ENCODE assay signal across 9 cellular contexts in the genomic region with DNA sequence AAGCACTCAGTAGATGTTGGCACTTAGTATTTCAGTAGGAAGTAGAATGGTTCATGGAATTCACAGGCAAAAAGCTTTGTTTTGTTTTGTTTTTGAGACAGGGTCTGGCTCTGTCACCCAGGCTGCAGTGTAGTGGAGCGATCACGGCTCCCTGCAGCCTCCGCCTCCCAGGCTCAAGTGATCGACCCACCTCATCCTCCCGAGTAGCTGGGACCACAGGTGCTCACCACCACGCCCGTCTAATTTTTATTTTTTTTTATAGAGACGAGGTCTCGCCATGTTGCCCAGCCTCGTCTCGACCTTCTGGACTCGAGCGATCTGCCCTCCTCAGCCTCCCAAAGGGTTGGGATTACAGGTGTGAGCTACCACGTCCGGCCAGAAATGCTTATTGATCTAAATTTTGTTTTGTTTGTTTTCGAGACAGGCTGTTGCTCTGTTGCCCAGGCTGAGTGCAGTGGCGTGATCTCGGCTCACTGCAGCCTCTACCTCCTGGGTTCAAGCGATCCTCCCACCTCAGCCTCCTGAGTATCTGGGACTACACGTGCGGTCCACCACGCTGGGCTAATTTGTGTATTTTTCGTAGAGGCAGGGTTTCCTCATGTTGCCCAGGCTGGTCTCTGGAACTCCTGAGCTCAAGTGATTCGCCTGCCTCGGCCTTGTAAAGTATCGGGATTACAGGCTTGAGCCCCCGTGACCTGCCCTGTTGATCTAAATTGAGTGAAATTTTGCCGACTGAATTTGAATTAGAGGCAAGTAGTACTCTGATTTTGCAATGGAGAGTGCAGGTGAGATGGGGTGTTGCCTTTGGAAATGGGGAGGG. TPM values are rescaled to one million over a fixed set of nuclear protein-coding genes. Genes with fewer than 3 reads are reported as not detected.
DNase-seq lines count a peak whose midpoint lies in the region; ATAC-seq and TF ChIP-seq lines count a peak whose summit lies in the region.
"Had no signal": no experiment of that assay in that cellular context is flagged by ENCODE, and none has a peak within 500 bp of the region (broad histone marks: within the 10 kb centered on the region; RNA-seq: fewer than 3 reads in every experiment).

No MANE protein-coding gene starts in this region.

- H3F3A ChIP-seq in PC-3 (ENCODE audit: low read length, unreplicated experiment), result no peaks in the 10 kb centered on the region

- no peak for TF ChIP-seq EP300 in ovary (IDR thresholded peaks at IDR 0.05)

- TF ChIP-seq CTCF in Calu3 (IDR thresholded peaks at IDR 0.05; ENCODE audit: unreplicated experiment) (no peak), PC-3 (conservative IDR thresholded peaks at IDR 0.05; ENCODE audit: low read depth, low read length) (no peak), epithelial cell of esophagus (IDR thresholded peaks at IDR 0.05; ENCODE audit: insufficient read depth, low read depth, low read length, missing control alignments) (no peak), ovary (IDR thresholded peaks at IDR 0.05) (no peak)

- H3K9ac ChIP-seq in PC-3 (ENCODE audit: low read length), result peak overlapping the region; percentile 89

- H3K79me2 ChIP-seq in PC-3 (ENCODE audit: low read length), result peaks cover 65% of the 10 kb centered on the region

- DNase-seq in Calu3 (no peak), PC-3 (no peak), epithelial cell of esophagus (ENCODE audit: low read depth) (no peak), ovary (no peak), islet precursor cell (no peak)
- DNase-seq: effector CD8-positive, alpha-beta T cell had no signal

- CTCF ChIA-PET in Calu3 (lab: Charles Lee), result interaction anchor here (0.7 to 3.3 kb wide), 3 partner anchors 28 to 671 kb away, joined by 5 to 20 read pairs (median 10); a partner anchor contains a TSS
- CTCF ChIA-PET in PC-3 (lab: Charles Lee), result interaction anchor here (0.6 to 1.1 kb wide), 2 partner anchors 22 to 28 kb away, joined by 6 read pairs; no protein-coding TSS in a partner anchor

- peak overlapping the region; percentile 89 for H3K4me3 ChIP-seq in PC-3 (ENCODE audit: low read length)
- peak overlapping the region; percentile 80 for H3K4me3 ChIP-seq in epithelial cell of esophagus (ENCODE audit: low read length)
- H3K4me3 ChIP-seq in ovary, result peak overlapping the region; percentile 94

- ATAC-seq in PC-3, result peak; percentile 4; the same call in 1 of the 2 replicates
- no peak for ATAC-seq in GM19395 (IDR thresholded peaks at IDR 0.05; ENCODE audit: unreplicated experiment)
- no peak for ATAC-seq in HG03159 (IDR thresholded peaks at IDR 0.05; ENCODE audit: unreplicated experiment)
- no peak for ATAC-seq in GM21723 (IDR thresholded peaks at IDR 0.05; ENCODE audit: unreplicated experiment)

- H3K27ac ChIP-seq in PC-3 (ENCODE audit: low read length), result peak overlapping the region; percentile 86
- H3K27ac ChIP-seq in ovary, result no peak overlapping the region

- TF ChIP-seq POLR2A in ovary (IDR thresholded peaks at IDR 0.05), result no peak

- no peaks in the 10 kb centered on the region for H3K9me3 Mint-ChIP-seq in Calu3 (ENCODE audit: low read depth, unreplicated experiment)

- no peaks in the 10 kb centered on the region for H3K9me2 ChIP-seq in PC-3 (replicated peaks; ENCODE audit: low read length)

- BruUV-seq in Calu3 (replicated peaks; lab: Mats Ljungman, UMichigan) (no TSS peak), PC-3 (replicated peaks; lab: Mats Ljungman, UMichigan) (no TSS peak)

- WGBS in ovary, 3 donors, result 83 to 89% (median 87%) methylated on average over 28 of the region's 28 CpGs

- H3K27me3 ChIP-seq in PC-3 (ENCODE audit: low read length) (no peaks in the 10 kb centered on the region), ovary (no peaks in the 10 kb centered on the region)

- 0 out of 2 replicates have a peak, but pooled peaks cover under 1% of the 10 kb centered on the region for H3K36me3 ChIP-seq in PC-3 (ENCODE audit: low read depth, low read length)
- no peaks in the 10 kb centered on the region for H3K36me3 ChIP-seq in ovary

- peaks cover 21% of the 10 kb centered on the region for H3K4me1 Mint-ChIP-seq in Calu3 (ENCODE audit: low read depth, unreplicated experiment)

- H3K27ac Mint-ChIP-seq in Calu3 (ENCODE audit: unreplicated experiment), result peak overlapping the region; percentile 95

- POLR2A ChIA-PET in PC-3 (lab: Charles Lee; ENCODE audit: unreplicated experiment), result no interaction called here

- peak overlapping the region; percentile 80 for H3K4me3 Mint-ChIP-seq in Calu3 (ENCODE audit: low read depth, unreplicated experiment)

- no peak overlapping the region for H2AFZ ChIP-seq in PC-3 (ENCODE audit: low read length)

- intact Hi-C loops in Calu3 (cut with micrococcal nuclease; ENCODE audit: unreplicated experiment) (loop anchor here (1.0 kb wide), 1 partner anchor 27 kb away; no protein-coding TSS in a partner anchor), PC-3 (cut with micrococcal nuclease) (no loop called here), ovary (cut with DNase I) (loop anchor here in 1 of 4 donors (2.0 kb wide), 1 partner anchor 27 kb away; a partner anchor contains a TSS)

- H4K20me1 ChIP-seq in PC-3 (ENCODE audit: low read length), result peaks cover 42% of the 10 kb centered on the region

- H3K9me3 ChIP-seq in PC-3 (ENCODE audit: low read length) (no peaks in the 10 kb centered on the region), ovary (no peaks in the 10 kb centered on the region)

- peak overlapping the region; percentile 99 for H3K4me2 ChIP-seq in PC-3 (ENCODE audit: low read length)

- peaks cover 38% of the 10 kb centered on the region for H3K36me3 Mint-ChIP-seq in Calu3 (ENCODE audit: insufficient read depth, unreplicated experiment)

- H3K4me1 ChIP-seq in PC-3 (ENCODE audit: insufficient read depth, low read length), result peaks cover 14% of the 10 kb centered on the region
- H3K4me1 ChIP-seq in ovary (ENCODE audit: insufficient read depth), result peaks cover 18% of the 10 kb centered on the region

- H3K27me3 Mint-ChIP-seq in Calu3 (ENCODE audit: unreplicated experiment), result no peaks in the 10 kb centered on the region

RNA-seq across cellular contexts. Expression of a gene that starts 1.7 kb away (rescaled TPM):
- total RNA-seq in Calu3 (2022) (61.4 and 79.8 TPM in 2 replicates), PC-3 (2014; rRNA removed) (98.1 and 107 TPM in 2 replicates), ovary (10 to 100 TPM; 25.5 to 62.3 (median 46.1) TPM)
- 10 to 100 TPM; 36.2 to 58.3 TPM for polyA plus RNA-seq in ovary

RNA-seq across cellular contexts. Expression of a gene that starts 27.2 kb away (rescaled TPM):
- total RNA-seq in Calu3 (2022) (0.50 and 0.78 TPM in 2 replicates), PC-3 (2014; rRNA removed) (0.29 TPM in 1 of 2 replicates, not detected in the other), ovary (10 to 100 TPM in 1 of 7 donors, 1 to 10 TPM in 6; 3.1 to 10.3 (median 5.9) TPM)
- polyA plus RNA-seq in ovary, result 1 to 10 TPM; 5.7 to 7.2 TPM
